Comparison of ENCODE assay signal across 21 cellular contexts in the genomic region with DNA sequence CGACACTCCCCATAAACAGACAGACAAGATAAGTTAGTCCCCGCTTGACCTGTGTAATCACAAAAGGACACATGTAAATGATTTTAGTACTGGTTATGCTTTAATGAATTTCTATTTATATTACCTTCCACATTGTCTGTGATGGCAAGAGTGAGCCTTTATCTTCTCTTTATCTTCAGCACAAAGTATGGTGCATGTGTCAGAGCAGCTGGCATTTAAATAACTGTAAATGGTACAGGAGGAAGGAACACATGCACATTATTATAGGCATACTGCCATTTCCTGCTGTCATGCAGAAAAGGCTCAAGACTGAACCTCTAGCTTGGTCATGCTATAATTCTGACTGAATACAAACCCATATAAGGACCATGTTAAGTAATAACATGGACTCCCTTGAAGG.
"Had no signal": no experiment of that assay in that cellular context is flagged by ENCODE, and none has a peak within 500 bp of the region (broad histone marks: within the 10 kb centered on the region; RNA-seq: fewer than 3 reads in every experiment).

No MANE protein-coding gene starts in this region.

- H3K4me1 ChIP-seq: colonic mucosa, foreskin keratinocyte, gastroesophageal sphincter, heart left ventricle, parathyroid adenoma, sigmoid colon, spleen, tibial nerve, upper lobe of right lung, uterus had no signal

- H3K27me3 ChIP-seq: colonic mucosa, esophagus muscularis mucosa, foreskin keratinocyte, gastroesophageal sphincter, hepatocyte, neural progenitor cell, sigmoid colon, spleen, tibial nerve, upper lobe of right lung, uterus had no signal

- H3K4me3 ChIP-seq: colonic mucosa, esophagus muscularis mucosa, gastroesophageal sphincter, heart left ventricle, hepatocyte, lung, mucosa of descending colon, neural progenitor cell, sigmoid colon, spleen, thoracic aorta, tibial nerve, upper lobe of right lung, uterus had no signal

- FAIRE-seq: kidney had no signal

- H3K36me3 ChIP-seq: colonic mucosa, esophagus muscularis mucosa, gastroesophageal sphincter, heart left ventricle, neural progenitor cell, sigmoid colon, spleen, thoracic aorta, tibial nerve, upper lobe of right lung, uterus had no signal

- H3K27ac ChIP-seq: colonic mucosa, esophagus muscularis mucosa, foreskin keratinocyte, gastroesophageal sphincter, heart left ventricle, hepatocyte, neural progenitor cell, parathyroid adenoma, sigmoid colon, spleen, thoracic aorta, tibial nerve, upper lobe of right lung, uterus had no signal

- H3K9me3 ChIP-seq: colonic mucosa, esophagus muscularis mucosa, gastroesophageal sphincter, mucosa of descending colon, sigmoid colon, thoracic aorta, upper lobe of right lung, uterus had no signal

- DNase-seq: colonic mucosa; effector CD8-positive, alpha-beta T cell; endodermal cell; foreskin keratinocyte; heart left ventricle; kidney; mucosa of descending colon; naive B cell; sigmoid colon; spleen; stimulated activated CD4-positive, alpha-beta T cell treated with anti-CD3 and anti-CD28 coated beads, Interleukin-4, amount 100 ng/mL, for 4 hours; upper lobe of right lung; uterus had no signal
